15 cellular contexts compared by ENCODE assay signal in genomic region chrX:49892552-49892951, GRCh38.
"Had no signal": no experiment of that assay in that cellular context is flagged by ENCODE, and none has a peak within 500 bp of the region (broad histone marks: within the 10 kb centered on the region; RNA-seq: fewer than 3 reads in every experiment).

No MANE protein-coding gene starts in this region.

- H3K4me1 ChIP-seq: esophagus muscularis mucosa had no signal

- H3K27me3 ChIP-seq: brain microvascular endothelial cell, esophagus muscularis mucosa had no signal

- DNase-seq: activated naive CD4-positive, alpha-beta T cell; activated naive CD8-positive, alpha-beta T cell treated with anti-CD3 and anti-CD28 coated beads, Interleukin-2, amount 10 ng/mL, durations not matched to agents 7 days and 5 days; activated T-cell treated with anti-CD3 and anti-CD28 coated beads for 4 hours; anterior cingulate cortex; brain microvascular endothelial cell; islet precursor cell; mammary epithelial cell; posterior cingulate gyrus; retina had no signal

- H3K4me3 ChIP-seq: coronary artery, esophagus muscularis mucosa had no signal

- H3K36me3 ChIP-seq: brain microvascular endothelial cell, esophagus muscularis mucosa had no signal

- ATAC-seq: activated CD4-positive, CD25-positive, alpha-beta regulatory T cell treated with anti-CD3 and anti-CD28 coated beads, Interleukin-2, amount 50 U/mL, for 24 hours; left lobe of liver; natural killer cell treated with Interleukin-12 subunit alpha and Interleukin-12 subunit beta and Interleukin-15 and Interleukin-18, amount 100 ng/mL, for 72 hours; stimulated activated memory B cell treated with anti-CD40 and anti-IgM and Interleukin-4, amounts not matched to agents 10 μg/mL and 1 μg/mL and 100 μg/mL, for 72 hours had no signal

- H3K27ac ChIP-seq: brain microvascular endothelial cell, coronary artery, esophagus muscularis mucosa had no signal
